Comparison of ENCODE assay signal across 1 cellular context in the genomic region with DNA sequence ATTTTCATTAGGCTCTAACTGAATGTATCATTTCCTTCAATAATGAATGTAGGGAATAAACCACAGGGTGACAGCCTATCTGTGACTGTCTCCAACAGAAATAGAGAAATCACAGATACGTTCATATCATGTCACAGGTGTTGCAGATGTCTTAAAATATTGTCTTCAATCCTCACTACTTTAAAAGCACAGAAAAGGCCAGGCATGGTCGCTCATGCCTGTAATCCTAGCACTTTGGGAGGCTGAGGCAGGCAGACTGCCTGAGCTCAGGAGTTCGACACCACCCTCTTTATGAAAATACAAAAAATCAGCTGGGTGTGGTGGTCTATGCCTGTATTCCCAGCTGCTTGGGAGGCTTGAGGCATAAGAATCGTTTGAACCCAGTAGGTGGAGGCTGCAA.
TF ChIP-seq lines count a peak whose summit lies in the region.

No MANE protein-coding gene starts in this region.

TF ChIP-seq in K562, 482 proteins besides CTCF, POLR2A, EP300 and RAD21:
- TF ChIP-seq, protein P1, sequence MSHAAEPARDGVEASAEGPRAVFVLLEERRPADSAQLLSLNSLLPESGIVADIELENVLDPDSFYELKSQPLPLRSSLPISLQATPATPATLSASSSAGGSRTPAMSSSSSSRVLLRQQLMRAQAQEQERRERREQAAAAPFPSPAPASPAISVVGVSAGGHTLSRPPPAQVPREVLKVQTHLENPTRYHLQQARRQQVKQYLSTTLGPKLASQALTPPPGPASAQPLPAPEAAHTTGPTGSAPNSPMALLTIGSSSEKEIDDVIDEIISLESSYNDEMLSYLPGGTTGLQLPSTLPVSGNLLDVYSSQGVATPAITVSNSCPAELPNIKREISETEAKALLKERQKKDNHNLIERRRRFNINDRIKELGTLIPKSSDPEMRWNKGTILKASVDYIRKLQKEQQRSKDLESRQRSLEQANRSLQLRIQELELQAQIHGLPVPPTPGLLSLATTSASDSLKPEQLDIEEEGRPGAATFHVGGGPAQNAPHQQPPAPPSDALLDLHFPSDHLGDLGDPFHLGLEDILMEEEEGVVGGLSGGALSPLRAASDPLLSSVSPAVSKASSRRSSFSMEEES (CRISPR knock-in tag; IDR thresholded peaks at IDR 0.05): 0 out of 2 replicates have a peak, but pooled peaks have one; percentile 3
- no peak for TF ChIP-seq ARNT (IDR thresholded peaks at IDR 0.05)
- TF ChIP-seq SRSF7 (optimal IDR thresholded peaks at IDR 0.05; ENCODE audit: low read depth, low read length): no peak
- TF ChIP-seq SRF (CRISPR knock-in tag; IDR thresholded peaks at IDR 0.05): 0 out of 4 replicates have a peak, but pooled peaks of 1 of the 2 experiments have one; percentile 19
TF ChIP-seq in K562: peak in this region for 2.
